In the genomic region with DNA sequence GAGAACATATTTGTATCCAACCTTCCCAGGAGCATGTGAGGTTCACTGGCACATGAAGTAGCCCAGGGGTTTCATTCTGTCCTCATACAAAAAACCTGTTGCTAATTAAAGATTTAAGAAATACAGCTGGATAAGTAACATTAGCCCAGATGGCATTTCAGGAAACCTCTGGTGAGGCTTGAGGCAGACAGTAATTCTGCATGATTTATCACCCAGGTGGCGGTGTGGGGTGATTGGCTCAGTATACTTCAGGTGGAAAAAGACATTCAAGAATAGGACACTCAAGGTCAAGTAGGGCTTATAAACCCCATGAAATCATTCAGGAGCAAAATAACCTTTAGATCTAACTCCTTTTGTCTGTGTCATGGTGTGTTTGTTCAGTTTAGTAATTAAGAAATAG, we compare ENCODE assay signal across 25 cellular contexts.
"Had no signal": no experiment of that assay in that cellular context is flagged by ENCODE, and none has a peak within 500 bp of the region (broad histone marks: within the 10 kb centered on the region; RNA-seq: fewer than 3 reads in every experiment).

No MANE protein-coding gene starts in this region.

- H3K27ac Mint-ChIP-seq: activated CD4-positive, alpha-beta memory T cell treated with anti-CD3 and anti-CD28 coated beads, Interleukin-2, amount 10 ng/mL, durations not matched to agents 7 days and 5 days; activated naive CD4-positive, alpha-beta T cell treated with anti-CD3 and anti-CD28 coated beads, Interleukin-2, amount 50 U/mL, for 24 hours; activated T-cell treated with anti-CD3 and anti-CD28 coated beads, Interleukin-2, amount 50 U/mL, for 24 hours; dendritic cell treated with granulocyte-macrophage colony-stimulating factor and Interleukin-4, amounts not matched to agents 40 ng/mL and 50 ng/mL, for 4 days; endodermal cell; nephron; progenitor cell of endocrine pancreas had no signal

- H3K4me1 Mint-ChIP-seq: activated CD4-positive, alpha-beta memory T cell treated with anti-CD3 and anti-CD28 coated beads, Interleukin-2, amount 10 ng/mL, durations not matched to agents 7 days and 5 days; activated naive CD4-positive, alpha-beta T cell treated with anti-CD3 and anti-CD28 coated beads, Interleukin-2, amount 50 U/mL, for 24 hours; central memory CD8-positive, alpha-beta T cell; endodermal cell; nephron had no signal

- H3K9me3 Mint-ChIP-seq: activated CD4-positive, alpha-beta memory T cell treated with anti-CD3 and anti-CD28 coated beads, Interleukin-2, amount 10 ng/mL, durations not matched to agents 7 days and 5 days; endodermal cell had no signal

- H3K4me3 Mint-ChIP-seq: activated CD4-positive, alpha-beta memory T cell treated with anti-CD3 and anti-CD28 coated beads, Interleukin-2, amount 10 ng/mL, durations not matched to agents 7 days and 5 days; activated naive CD4-positive, alpha-beta T cell treated with anti-CD3 and anti-CD28 coated beads, Interleukin-2, amount 50 U/mL, for 24 hours; activated T-cell treated with anti-CD3 and anti-CD28 coated beads, Interleukin-2, amount 50 U/mL, for 24 hours; central memory CD8-positive, alpha-beta T cell; dendritic cell treated with granulocyte-macrophage colony-stimulating factor and Interleukin-4, amounts not matched to agents 40 ng/mL and 50 ng/mL, for 4 days; endodermal cell; nephron had no signal

- DNase-seq: activated CD4-positive, alpha-beta memory T cell treated with anti-CD3 and anti-CD28 coated beads, Interleukin-2, amount 10 ng/mL, durations not matched to agents 7 days and 5 days; activated CD4-positive, alpha-beta T cell treated with anti-CD3 and anti-CD28 coated beads for 48 hours; activated CD8-positive, alpha-beta memory T cell treated with anti-CD3 and anti-CD28 coated beads, Interleukin-2, amount 50 U/mL, for 48 hours; activated gamma-delta T cell treated with Interleukin-2 at 50 U/mL for 16 hours; activated T-cell treated with anti-CD3 and anti-CD28 coated beads, Interleukin-2, amount 50 U/mL, for 24 hours; endodermal cell; foreskin fibroblast; head of caudate nucleus; hippocampal formation; left cardiac atrium; mammary epithelial cell; right lobe of liver; stimulated activated CD4-positive, alpha-beta T cell treated with anti-CD3 and anti-CD28 coated beads, Interleukin-2, amount 100 ng/mL, for 48 hours; stimulated activated naive CD8-positive, alpha-beta T cell treated with anti-CD3 and anti-CD28 coated beads, Interleukin-15, Interleukin-2, amounts not matched to agents 100 U/mL and 50 U/mL, for 24 hours; testis; transverse colon had no signal

- H3K27me3 Mint-ChIP-seq: activated naive CD4-positive, alpha-beta T cell treated with anti-CD3 and anti-CD28 coated beads, Interleukin-2, amount 50 U/mL, for 24 hours; activated T-cell treated with anti-CD3 and anti-CD28 coated beads, Interleukin-2, amount 50 U/mL, for 24 hours; dendritic cell treated with granulocyte-macrophage colony-stimulating factor and Interleukin-4, amounts not matched to agents 40 ng/mL and 50 ng/mL, for 4 days; progenitor cell of endocrine pancreas had no signal

- FAIRE-seq: bronchial epithelial cell, keratinocyte had no signal

- ATAC-seq: activated CD4-positive, CD25-positive, alpha-beta regulatory T cell treated with anti-CD3 and anti-CD28 coated beads, Interleukin-2, amount 50 U/mL, for 24 hours; esophagus mucosa; left cardiac atrium; right lobe of liver; stimulated activated naive CD8-positive, alpha-beta T cell treated with anti-CD3 and anti-CD28 coated beads, Interleukin-15, Interleukin-2, amounts not matched to agents 100 U/mL and 50 U/mL, for 24 hours had no signal
